8 cellular contexts compared by ENCODE assay signal in genomic region chr15:48877630-48878595, GRCh38. TPM values are rescaled to one million over a fixed set of nuclear protein-coding genes. Genes with fewer than 3 reads are reported as not detected.
DNase-seq lines count a peak whose midpoint lies in the region; ATAC-seq and TF ChIP-seq lines count a peak whose summit lies in the region.

A gene with protein sequence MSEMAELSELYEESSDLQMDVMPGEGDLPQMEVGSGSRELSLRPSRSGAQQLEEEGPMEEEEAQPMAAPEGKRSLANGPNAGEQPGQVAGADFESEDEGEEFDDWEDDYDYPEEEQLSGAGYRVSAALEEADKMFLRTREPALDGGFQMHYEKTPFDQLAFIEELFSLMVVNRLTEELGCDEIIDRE (plus strand): TSS chr15:48878134. CDS start chr15:48878177, 43 bp downstream.

- peak within 1 kb of the TSS; percentile 97 for H3K4me3 ChIP-seq in choroid plexus epithelial cell (ENCODE audit: low read depth, low read length)
- peak within 1 kb of the TSS; percentile 69 for H3K4me3 ChIP-seq in kidney epithelial cell (ENCODE audit: low read depth, low read length)

- DNase-seq in AG20443 (ENCODE audit: low spot score) = peak; percentile 97
- DNase-seq in NCI-H510A (lab: John Stamatoyannopoulos, UW) = peak; percentile 76
- peak; percentile 84 to 86 for DNase-seq in activated CD4-positive, alpha-beta T cell treated with anti-CD3 and anti-CD28 coated beads for 24 hours (ENCODE audit: low read depth in 2 of 2)
- DNase-seq in choroid plexus epithelial cell (ENCODE audit: low read depth) = peak; percentile 98
- DNase-seq in kidney epithelial cell (ENCODE audit: low read depth) = peak; percentile 70
- peak; percentile 78 to 79 for DNase-seq in stimulated activated CD4-positive, alpha-beta T cell treated with anti-CD3 and anti-CD28 coated beads, Interleukin-1b, Interleukin-23, amount 100 ng/mL, for 1 hour (ENCODE audit: low read depth in 2 of 2)

- peak; percentile 98 for ATAC-seq in HG03432 (IDR thresholded peaks at IDR 0.05; ENCODE audit: unreplicated experiment)

- H3K27me3 ChIP-seq in kidney epithelial cell (ENCODE audit: control insufficient read depth, insufficient read depth, low read length) = no peaks in the 10 kb centered on the region

- no peaks in the 10 kb centered on the region for H3K36me3 ChIP-seq in kidney epithelial cell (ENCODE audit: control insufficient read depth, insufficient read depth, low read length)

- TF ChIP-seq POLR2A in GM19099 (IDR thresholded peaks at IDR 0.05; ENCODE audit: extremely low read depth, insufficient read length, low read depth) = peak; percentile 92

- TF ChIP-seq CTCF in choroid plexus epithelial cell (conservative IDR thresholded peaks at IDR 0.05; ENCODE audit: low read depth, low read length) (no peak), kidney epithelial cell (IDR thresholded peaks at IDR 0.05; ENCODE audit: insufficient read depth, low read length, poor library complexity, severe bottlenecking) (no peak)

RNA-seq across cellular contexts. Expression of the gene that starts here (rescaled TPM):
- total RNA-seq in kidney epithelial cell = 105 and 134 TPM in 2 replicates

Comparison
In these comparisons a context has a peak if more than half of its experiments do, and no peak if none do; other contexts are left out.
1. Peak in every context shown above with its lines: DNase-seq, ATAC-seq and H3K4me3 ChIP-seq.